Comparison of ENCODE assay signal across 1 cellular context in genomic region chr1:42006836-42007235, GRCh38.
TF ChIP-seq lines count a peak whose summit lies in the region.

No MANE protein-coding gene starts in this region.

TF ChIP-seq in HepG2, 621 proteins besides CTCF, POLR2A, EP300 and RAD21:
- TF ChIP-seq, protein P1, sequence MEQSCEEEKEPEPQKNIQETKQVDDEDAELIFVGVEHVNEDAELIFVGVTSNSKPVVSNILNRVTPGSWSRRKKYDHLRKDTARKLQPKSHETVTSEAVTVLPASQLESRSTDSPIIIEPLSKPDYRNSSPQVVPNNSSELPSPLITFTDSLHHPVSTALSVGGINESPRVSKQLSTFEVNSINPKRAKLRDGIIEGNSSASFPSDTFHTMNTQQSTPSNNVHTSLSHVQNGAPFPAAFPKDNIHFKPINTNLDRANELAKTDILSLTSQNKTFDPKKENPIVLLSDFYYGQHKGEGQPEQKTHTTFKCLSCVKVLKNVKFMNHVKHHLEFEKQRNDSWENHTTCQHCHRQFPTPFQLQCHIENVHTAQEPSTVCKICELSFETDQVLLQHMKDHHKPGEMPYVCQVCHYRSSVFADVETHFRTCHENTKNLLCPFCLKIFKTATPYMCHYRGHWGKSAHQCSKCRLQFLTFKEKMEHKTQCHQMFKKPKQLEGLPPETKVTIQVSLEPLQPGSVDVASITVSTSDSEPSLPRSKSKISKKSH (CRISPR knock-in tag; IDR thresholded peaks at IDR 0.05; ENCODE audit: borderline replicate concordance) = no peak
- TF ChIP-seq, protein P2, sequence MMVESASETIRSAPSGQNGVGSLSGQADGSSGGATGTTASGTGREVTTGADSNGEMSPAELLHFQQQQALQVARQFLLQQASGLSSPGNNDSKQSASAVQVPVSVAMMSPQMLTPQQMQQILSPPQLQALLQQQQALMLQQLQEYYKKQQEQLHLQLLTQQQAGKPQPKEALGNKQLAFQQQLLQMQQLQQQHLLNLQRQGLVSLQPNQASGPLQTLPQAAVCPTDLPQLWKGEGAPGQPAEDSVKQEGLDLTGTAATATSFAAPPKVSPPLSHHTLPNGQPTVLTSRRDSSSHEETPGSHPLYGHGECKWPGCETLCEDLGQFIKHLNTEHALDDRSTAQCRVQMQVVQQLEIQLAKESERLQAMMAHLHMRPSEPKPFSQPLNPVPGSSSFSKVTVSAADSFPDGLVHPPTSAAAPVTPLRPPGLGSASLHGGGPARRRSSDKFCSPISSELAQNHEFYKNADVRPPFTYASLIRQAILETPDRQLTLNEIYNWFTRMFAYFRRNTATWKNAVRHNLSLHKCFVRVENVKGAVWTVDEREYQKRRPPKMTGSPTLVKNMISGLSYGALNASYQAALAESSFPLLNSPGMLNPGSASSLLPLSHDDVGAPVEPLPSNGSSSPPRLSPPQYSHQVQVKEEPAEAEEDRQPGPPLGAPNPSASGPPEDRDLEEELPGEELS (CRISPR knock-in tag; IDR thresholded peaks at IDR 0.05) = no peak
- no peak for TF ChIP-seq NONO (IDR thresholded peaks at IDR 0.05)
- no peak for TF ChIP-seq NONO (CRISPR knock-in tag; conservative IDR thresholded peaks at IDR 0.05)
- no peak for TF ChIP-seq ZNF747 (CRISPR knock-in tag; IDR thresholded peaks at IDR 0.05; ENCODE audit: borderline replicate concordance)
- no peak for TF ChIP-seq HDAC1 (CRISPR knock-in tag; IDR thresholded peaks at IDR 0.05)
- no peak for TF ChIP-seq ZNF607 (CRISPR knock-in tag; IDR thresholded peaks at IDR 0.05; ENCODE audit: borderline replicate concordance)
- TF ChIP-seq SIN3B (IDR thresholded peaks at IDR 0.05; ENCODE audit: low read length) = no peak
- TF ChIP-seq U2AF2 (IDR thresholded peaks at IDR 0.05; ENCODE audit: low read depth, low read length) = no peak
